In the genomic region with DNA sequence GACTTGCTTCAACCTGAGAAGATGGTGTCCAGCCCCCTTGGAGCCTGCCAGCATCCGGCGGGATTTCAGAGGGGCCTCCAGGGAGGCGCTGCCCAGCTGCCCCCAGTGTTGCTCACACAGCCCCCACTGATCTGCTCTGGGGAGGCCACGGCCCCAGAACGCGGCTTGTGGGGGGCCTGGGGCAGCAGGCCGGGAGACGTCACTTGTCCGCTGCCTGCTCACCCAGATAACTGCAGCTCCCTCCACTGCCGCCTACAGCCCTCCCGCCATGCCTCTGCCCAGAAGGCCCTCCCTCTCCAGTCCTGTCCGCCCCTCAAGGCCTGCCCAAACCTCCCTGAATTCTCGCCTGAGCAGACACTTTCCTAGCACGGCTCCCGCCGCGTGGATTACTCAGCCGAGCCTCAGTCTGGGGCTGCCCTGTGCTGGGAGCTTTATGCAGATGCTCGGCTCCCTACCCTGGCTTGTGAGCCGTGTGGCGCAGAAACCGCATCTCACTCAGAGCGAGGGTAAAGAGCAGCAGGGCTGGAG, we compare ENCODE assay signal across 8 cellular contexts.
DNase-seq lines count a peak whose midpoint lies in the region; ATAC-seq and FAIRE-seq lines count a peak whose summit lies in the region.

No MANE protein-coding gene starts in this region.

- H3K9me3 Mint-ChIP-seq in activated T-cell treated with anti-CD3 and anti-CD28 coated beads, Interleukin-2, amount 50 U/mL, for 24 hours, result no peaks in the 10 kb centered on the region

- FAIRE-seq in urothelium cell line (lab: Jason Lieb, UNC), result no peak

- intact Hi-C loops in head of caudate nucleus (cut with DNase I), result loop anchor here (5.0 kb wide), 1 partner anchor 208 kb away; no protein-coding TSS in a partner anchor

- H3K36me3 Mint-ChIP-seq in activated T-cell treated with anti-CD3 and anti-CD28 coated beads, Interleukin-2, amount 50 U/mL, for 24 hours (ENCODE audit: low read depth), result peaks cover 15% of the 10 kb centered on the region

- H3K4me3 Mint-ChIP-seq in activated T-cell treated with anti-CD3 and anti-CD28 coated beads, Interleukin-2, amount 50 U/mL, for 24 hours, result peak overlapping the region; percentile 93

- ATAC-seq in HG02678 (IDR thresholded peaks at IDR 0.05; ENCODE audit: unreplicated experiment), result no peak

- peaks cover 44% of the 10 kb centered on the region for H3K27me3 Mint-ChIP-seq in activated T-cell treated with anti-CD3 and anti-CD28 coated beads, Interleukin-2, amount 50 U/mL, for 24 hours

- DNase-seq in NCI-H82 (lab: John Stamatoyannopoulos, UW) (peak; percentile 67), NCI-H82 treated with DMSO at 0.1 percent for 48 hours (lab: John Stamatoyannopoulos, UW; ENCODE audit: unreplicated experiment) (no peak), head of caudate nucleus (peak in 29 of 42 donors; percentile 11 to 71 (median 32)), smooth muscle cell of the brain vasculature (ENCODE audit: low read depth, low spot score) (peak; percentile 62), epidermal melanocyte (ENCODE audit: insufficient read length, low spot score) (no peak), urothelium cell line (ENCODE audit: low spot score) (no peak)
- no peak for DNase-seq in activated T-cell treated with anti-CD3 and anti-CD28 coated beads, Interleukin-2, amount 50 U/mL, for 24 hours

- peaks cover 35% of the 10 kb centered on the region for H3K4me1 Mint-ChIP-seq in activated T-cell treated with anti-CD3 and anti-CD28 coated beads, Interleukin-2, amount 50 U/mL, for 24 hours (ENCODE audit: low read depth)

- H3K27ac Mint-ChIP-seq in activated T-cell treated with anti-CD3 and anti-CD28 coated beads, Interleukin-2, amount 50 U/mL, for 24 hours, result peak overlapping the region; percentile 91

Comparison
In these comparisons a context has a peak if more than half of its experiments do, and no peak if none do; other contexts are left out.
1. DNase-seq: peak in NCI-H82 (single experiment), head of caudate nucleus (29 of 42) and smooth muscle cell of the brain vasculature (single experiment); none in NCI-H82 treated with DMSO at 0.1 percent for 48 hours (single experiment), activated T-cell treated with anti-CD3 and anti-CD28 coated beads, Interleukin-2, amount 50 U/mL, for 24 hours (single experiment), epidermal melanocyte (single experiment) and urothelium cell line (single experiment).